ENCODE assay signal across 33 cellular contexts in genomic region chr5:118519466-118519865, GRCh38.
"Had no signal": no experiment of that assay in that cellular context is flagged by ENCODE, and none has a peak within 500 bp of the region (broad histone marks: within the 10 kb centered on the region; RNA-seq: fewer than 3 reads in every experiment).

No MANE protein-coding gene starts in this region.

- H3K27ac ChIP-seq: KMS-11 had no signal

- H3K27me3 ChIP-seq: MG63 had no signal

- H3K9me3 ChIP-seq: MG63 had no signal

- DNase-seq: Karpas-422, Kasumi-1, KBM-7, KG1, MG63, MM.1S, MV-4-11, NCI-H1048, NCI-H1092, NCI-H1092 treated with DMSO at 0.1 percent for 48 hours, NCI-H1105, NCI-H1105 treated with DMSO at 0.1 percent for 48 hours, NCI-H1417, NCI-H1417 treated with DMSO at 0.1 percent for 48 hours, NCI-H1436, NCI-H1436 treated with DMSO at 0.1 percent for 48 hours, NCI-H146, NCI-H1694, NCI-H1694 treated with DMSO at 0.1 percent for 48 hours, NCI-H187, NCI-H187 treated with DMSO at 0.1 percent for 48 hours, NCI-H1930, NCI-H2029, NCI-H2029 treated with DMSO at 0.1 percent for 48 hours, NCI-H2081, NCI-H2081 treated with DMSO at 0.1 percent for 48 hours, NCI-H2107, NCI-H2171, NCI-H2171 treated with DMSO at 0.1 percent for 48 hours, NCI-H2227 treated with DMSO at 0.1 percent for 48 hours, NCI-H226, NCI-H345 had no signal

- H3K4me3 ChIP-seq: MG63 had no signal

- H3K36me3 ChIP-seq: MG63 had no signal
